Comparison of ENCODE assay signal across 9 cellular contexts in the genomic region with DNA sequence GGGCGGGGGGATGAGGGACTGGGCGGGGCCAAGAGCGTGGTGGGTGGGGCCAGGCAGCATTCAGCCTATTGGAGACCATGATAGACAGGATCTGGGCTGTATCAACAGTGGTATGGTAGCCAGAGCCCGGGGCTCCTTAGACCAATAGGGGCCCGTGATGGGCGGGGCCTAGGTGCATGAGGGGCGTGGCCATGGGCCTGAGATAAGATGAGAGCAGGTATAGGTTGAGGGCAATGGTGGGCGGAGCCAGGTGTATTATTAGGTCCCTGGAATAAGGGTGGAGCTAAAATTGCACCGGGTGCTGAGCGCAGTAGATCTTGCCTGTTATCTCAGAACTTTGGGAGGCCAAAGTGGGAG. TPM values are rescaled to one million over a fixed set of nuclear protein-coding genes. Genes with fewer than 3 reads are reported as not detected.
DNase-seq lines count a peak whose midpoint lies in the region; ATAC-seq lines count a peak whose summit lies in the region.
"Had no signal": no experiment of that assay in that cellular context is flagged by ENCODE, and none has a peak within 500 bp of the region (broad histone marks: within the 10 kb centered on the region; RNA-seq: fewer than 3 reads in every experiment).

No MANE protein-coding gene starts in this region.

- ATAC-seq in stimulated activated naive B cell treated with anti-CD40 and anti-IgM and Interleukin-4, amounts not matched to agents 10 μg/mL and 1 μg/mL and 100 μg/mL, for 72 hours (replicated peaks) = peak; percentile 54 to 63
- no peak for ATAC-seq in GM19328 (IDR thresholded peaks at IDR 0.05; ENCODE audit: unreplicated experiment)

- no peaks in the 10 kb centered on the region for H3K9me3 Mint-ChIP-seq in stimulated activated naive B cell treated with anti-CD40 and anti-IgM and Interleukin-4, amounts not matched to agents 10 μg/mL and 1 μg/mL and 100 μg/mL, for 72 hours

- no peak overlapping the region for H3K27ac Mint-ChIP-seq in stimulated activated naive B cell treated with anti-CD40 and anti-IgM and Interleukin-4, amounts not matched to agents 10 μg/mL and 1 μg/mL and 100 μg/mL, for 72 hours

- peaks cover 20 to 24% of the 10 kb centered on the region in 2 donors for H3K36me3 Mint-ChIP-seq in stimulated activated naive B cell treated with anti-CD40 and anti-IgM and Interleukin-4, amounts not matched to agents 10 μg/mL and 1 μg/mL and 100 μg/mL, for 72 hours

- peaks cover 5 to 18% of the 10 kb centered on the region in 2 donors for H3K4me1 Mint-ChIP-seq in stimulated activated naive B cell treated with anti-CD40 and anti-IgM and Interleukin-4, amounts not matched to agents 10 μg/mL and 1 μg/mL and 100 μg/mL, for 72 hours

- peak; percentile 85 for DNase-seq in activated effector memory CD4-positive, alpha-beta T cell treated with anti-CD3 and anti-CD28 coated beads, Interleukin-2, amount 50 U/mL, for 16 hours
- DNase-seq in activated effector memory CD4-positive, alpha-beta T cell treated with Interleukin-2 at 50 U/mL for 16 hours = no peak
- DNase-seq in SK-N-DZ (ENCODE audit: low spot score) = peak; percentile 61
- DNase-seq in dermis blood vessel endothelial cell = peak; percentile 58
- no peak for DNase-seq in stimulated activated naive B cell treated with anti-CD40 and anti-IgM and Interleukin-4, amounts not matched to agents 10 μg/mL and 1 μg/mL and 100 μg/mL, for 72 hours
- DNase-seq in ureter (ENCODE audit: low spot score) = no peak
- no peak for DNase-seq in cardiac septum (ENCODE audit: low spot score)

- intact Hi-C loops in cardiac septum (cut with DNase I) = no loop called here

- H3K27me3 Mint-ChIP-seq in stimulated activated naive B cell treated with anti-CD40 and anti-IgM and Interleukin-4, amounts not matched to agents 10 μg/mL and 1 μg/mL and 100 μg/mL, for 72 hours = no peaks in the 10 kb centered on the region

- no peak overlapping the region for H3K4me3 Mint-ChIP-seq in stimulated activated naive B cell treated with anti-CD40 and anti-IgM and Interleukin-4, amounts not matched to agents 10 μg/mL and 1 μg/mL and 100 μg/mL, for 72 hours

RNA-seq across cellular contexts. Expression of a gene that starts 5.3 kb away (rescaled TPM):
- 7.6 and 10.8 TPM in 2 replicates for polyA plus RNA-seq in SK-N-DZ (2014; cell fraction: cytosol; rRNA removed)
- 71.2 and 150 TPM in 2 replicates for polyA plus RNA-seq in SK-N-DZ (2014; cell fraction: nucleus; rRNA removed)
- 9.4 and 10.0 TPM in 2 replicates for total RNA-seq in dermis blood vessel endothelial cell
- total RNA-seq in ureter = 21.4 TPM
- 10.5 TPM for total RNA-seq in cardiac septum

RNA-seq across cellular contexts. Expression of a gene that starts 18.8 kb away (rescaled TPM):
- 100.0 and 112 TPM in 2 replicates for polyA plus RNA-seq in SK-N-DZ (2014; cell fraction: cytosol; rRNA removed)
- 50.3 and 54.1 TPM in 2 replicates for polyA plus RNA-seq in SK-N-DZ (2014; cell fraction: nucleus; rRNA removed)
- total RNA-seq in dermis blood vessel endothelial cell (108 and 253 TPM in 2 replicates), ureter (223 TPM), cardiac septum (44.8 TPM)

RNA-seq across cellular contexts. Expression of a gene that starts 21.7 kb away (rescaled TPM):
- 3.2 and 6.2 TPM in 2 replicates for polyA plus RNA-seq in SK-N-DZ (2014; cell fraction: cytosol; rRNA removed)
- 6.1 and 10.6 TPM in 2 replicates for polyA plus RNA-seq in SK-N-DZ (2014; cell fraction: nucleus; rRNA removed)
- total RNA-seq in dermis blood vessel endothelial cell = 40.3 and 55.5 TPM in 2 replicates
- total RNA-seq in ureter = 20.7 TPM
- total RNA-seq in cardiac septum = 3.7 TPM

RNA-seq across cellular contexts. Expression of a gene that starts 23.9 kb away (rescaled TPM):
- not detected in 2 replicates for polyA plus RNA-seq in SK-N-DZ (2014; cell fraction: cytosol; rRNA removed)
- polyA plus RNA-seq in SK-N-DZ (2014; cell fraction: nucleus; rRNA removed) = not detected in 2 replicates
- total RNA-seq in dermis blood vessel endothelial cell (not detected in 2 replicates), ureter (not detected), cardiac septum (not detected)
- total RNA-seq: fibroblast of lung had no signal
- polyA plus RNA-seq: fibroblast of lung had no signal

RNA-seq across cellular contexts. Expression of a gene that starts 24.3 kb away (rescaled TPM):
- 148 and 150 TPM in 2 replicates for polyA plus RNA-seq in SK-N-DZ (2014; cell fraction: cytosol; rRNA removed)
- 1,654 and 1,796 TPM in 2 replicates for polyA plus RNA-seq in SK-N-DZ (2014; cell fraction: nucleus; rRNA removed)
- total RNA-seq in dermis blood vessel endothelial cell (67.2 and 78.9 TPM in 2 replicates), ureter (210 TPM), cardiac septum (125 TPM)

Comparison
In these comparisons a context has a peak if more than half of its experiments do, and no peak if none do; other contexts are left out.
1. DNase-seq: peak in activated effector memory CD4-positive, alpha-beta T cell treated with anti-CD3 and anti-CD28 coated beads, Interleukin-2, amount 50 U/mL, for 16 hours (single experiment), SK-N-DZ (single experiment) and dermis blood vessel endothelial cell (single experiment); none in activated effector memory CD4-positive, alpha-beta T cell treated with Interleukin-2 at 50 U/mL for 16 hours (single experiment), stimulated activated naive B cell treated with anti-CD40 and anti-IgM and Interleukin-4, amounts not matched to agents 10 μg/mL and 1 μg/mL and 100 μg/mL, for 72 hours (single experiment), ureter (single experiment) and cardiac septum (single experiment).